8 cellular contexts compared by ENCODE assay signal in the genomic region with DNA sequence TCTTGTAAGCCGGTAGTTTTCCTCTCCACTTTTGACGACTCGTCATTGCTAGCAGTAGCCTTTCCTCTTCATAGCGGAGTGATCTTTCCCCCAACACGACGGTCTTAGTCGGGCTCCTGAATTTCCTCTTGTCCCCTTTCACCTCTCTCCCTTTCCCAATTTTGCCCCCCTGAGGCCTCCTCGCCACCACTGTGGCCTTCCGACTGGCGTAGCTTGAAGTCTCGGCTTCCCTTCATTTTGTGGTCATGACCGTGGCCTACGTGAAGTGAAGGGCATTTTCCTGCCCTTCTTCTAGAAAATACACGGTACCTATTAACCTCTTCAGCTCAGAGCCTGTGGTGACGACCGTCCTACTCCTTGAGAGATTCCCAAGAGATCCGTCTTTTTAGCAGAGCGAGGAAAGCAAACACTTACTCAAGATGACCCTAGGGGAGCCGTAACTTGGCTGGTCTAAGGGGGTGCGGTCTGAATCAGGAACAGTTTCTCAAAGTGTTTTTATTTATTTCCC. TPM values are rescaled to one million over a fixed set of nuclear protein-coding genes. Genes with fewer than 3 reads are reported as not detected.
DNase-seq lines count a peak whose midpoint lies in the region; ATAC-seq, FAIRE-seq and TF ChIP-seq lines count a peak whose summit lies in the region.

No MANE protein-coding gene starts in this region.

- intact Hi-C loops in dorsolateral prefrontal cortex (cut with DNase I), result loop anchor here (2.0 to 5.0 kb wide), 2 partner anchors 56 to 266 kb away; partner anchors contain the start of genes AMZ2 (in 1 of the 2) and WIPI1 (in 1 of the 2)

- H3K27ac ChIP-seq in ACC112 (ENCODE audit: low read depth, low read length) (peak overlapping the region; percentile 94), dorsolateral prefrontal cortex (peak overlapping the region; percentile 87 to 100 (median 99)), upper lobe of left lung (peak overlapping the region; percentile 97 to 100 (median 98))

- H3K36me3 Mint-ChIP-seq in memory B cell, result peaks cover 14% of the 10 kb centered on the region

- ATAC-seq in memory B cell (ENCODE audit: low read depth) (no peak), upper lobe of left lung (ENCODE audit: low FRiP score in 2 of 2) (peak; percentile 46 to 47), GM18517 (IDR thresholded peaks at IDR 0.05; ENCODE audit: unreplicated experiment) (no peak)

- H3K4me3 ChIP-seq in ACC112 (ENCODE audit: low read depth, low read length) (peak overlapping the region; percentile 93), dorsolateral prefrontal cortex (peak overlapping the region; percentile 70 to 99 (median 89)), upper lobe of left lung (peak overlapping the region; percentile 65 to 88 (median 78))

- 0 to 1% methylated on average over 20 of the region's 20 CpGs for WGBS in upper lobe of left lung, 2 donors

- peaks cover 27% of the 10 kb centered on the region for H3K4me1 Mint-ChIP-seq in memory B cell

- FAIRE-seq in GM19239 (lab: Jason Lieb, UNC) (peak; percentile 23), RCC 7860 (lab: Jason Lieb, UNC) (no peak)

- H3K9me3 Mint-ChIP-seq in memory B cell, result no peaks in the 10 kb centered on the region

- H3K27me3 ChIP-seq in ACC112 (ENCODE audit: insufficient read depth, low read length) (no peaks in the 10 kb centered on the region), dorsolateral prefrontal cortex (no peaks in the 10 kb centered on the region), upper lobe of left lung (no peaks in the 10 kb centered on the region)

- TF ChIP-seq EP300 in upper lobe of left lung (IDR thresholded peaks at IDR 0.05), result no peak

- peak overlapping the region; percentile 39 for H2AFZ ChIP-seq in ACC112 (ENCODE audit: low read length, unreplicated experiment)

- no peaks in the 10 kb centered on the region for H3K9me3 ChIP-seq in upper lobe of left lung

- H3K36me3 ChIP-seq in ACC112 (ENCODE audit: insufficient read depth, low read length) (peaks cover 22% of the 10 kb centered on the region), upper lobe of left lung (peaks cover 3 to 30% (median 11%) of the 10 kb centered on the region in 4 donors)

- peaks cover 54% of the 10 kb centered on the region for H3K79me2 ChIP-seq in ACC112 (ENCODE audit: control insufficient read depth, insufficient read depth, low read length, unreplicated experiment)

- H3K4me1 ChIP-seq in ACC112 (ENCODE audit: control insufficient read depth, insufficient read depth, low read length, unreplicated experiment) (peaks cover 33% of the 10 kb centered on the region), upper lobe of left lung (peaks cover 39 to 59% (median 44%) of the 10 kb centered on the region in 4 donors)

- H3K4me3 Mint-ChIP-seq in memory B cell, result peak overlapping the region; percentile 98

- no peaks in the 10 kb centered on the region for H3K27me3 Mint-ChIP-seq in memory B cell

- H3K27ac Mint-ChIP-seq in memory B cell, result peak overlapping the region; percentile 100

- TF ChIP-seq CTCF in dorsolateral prefrontal cortex (IDR thresholded peaks at IDR 0.05 in 54 of 56, conservative IDR thresholded peaks at IDR 0.05 in 2 of 56; ENCODE audit: low read depth in 1 of 56, partially characterized antibody in 56 of 56) (no peak), upper lobe of left lung (IDR thresholded peaks at IDR 0.05) (peak in 1 of 6 experiments; percentile 6)

- peak in 2 of 4 donors; percentile 13 to 18 for TF ChIP-seq POLR2A in upper lobe of left lung (IDR thresholded peaks at IDR 0.05)

- DNase-seq in GM19239 (ENCODE audit: insufficient read length, low spot score) (no peak), RCC 7860 (ENCODE audit: low spot score) (peak; percentile 28), dorsolateral prefrontal cortex (no peak), memory B cell (ENCODE audit: low spot score in 2 of 2) (peak in 1 of 2 donors; percentile 25), upper lobe of left lung (no peak), germinal center (ENCODE audit: low spot score) (no peak)

RNA-seq across cellular contexts. Expression of gene PRKAR1A, which starts 0.8 kb away (rescaled TPM):
- total RNA-seq in dorsolateral prefrontal cortex (100 to 1,000 TPM; 224 to 559 (median 417) TPM), upper lobe of left lung (100 to 1,000 TPM; 161 to 490 (median 396) TPM)

RNA-seq across cellular contexts. Expression of gene WIPI1, which starts 55.7 kb away (rescaled TPM):
- total RNA-seq in dorsolateral prefrontal cortex (10 to 100 TPM; 15.3 to 48.2 (median 24.5) TPM), upper lobe of left lung (100 to 1,000 TPM in 1 of 6 donors, 10 to 100 TPM in 5; 34.7 to 151 (median 44.4) TPM)

Comparison
In these comparisons a context has a peak if more than half of its experiments do, and no peak if none do; other contexts are left out.
1. ATAC-seq: peak in upper lobe of left lung (2 of 2); none in memory B cell (single experiment) and GM18517 (single experiment).
2. Peak in every context shown above with its lines, with median percentiles within 50 percentile points of each other: H3K27ac ChIP-seq and H3K4me3 ChIP-seq.